ENCODE assay signal across 8 cellular contexts in the genomic region with DNA sequence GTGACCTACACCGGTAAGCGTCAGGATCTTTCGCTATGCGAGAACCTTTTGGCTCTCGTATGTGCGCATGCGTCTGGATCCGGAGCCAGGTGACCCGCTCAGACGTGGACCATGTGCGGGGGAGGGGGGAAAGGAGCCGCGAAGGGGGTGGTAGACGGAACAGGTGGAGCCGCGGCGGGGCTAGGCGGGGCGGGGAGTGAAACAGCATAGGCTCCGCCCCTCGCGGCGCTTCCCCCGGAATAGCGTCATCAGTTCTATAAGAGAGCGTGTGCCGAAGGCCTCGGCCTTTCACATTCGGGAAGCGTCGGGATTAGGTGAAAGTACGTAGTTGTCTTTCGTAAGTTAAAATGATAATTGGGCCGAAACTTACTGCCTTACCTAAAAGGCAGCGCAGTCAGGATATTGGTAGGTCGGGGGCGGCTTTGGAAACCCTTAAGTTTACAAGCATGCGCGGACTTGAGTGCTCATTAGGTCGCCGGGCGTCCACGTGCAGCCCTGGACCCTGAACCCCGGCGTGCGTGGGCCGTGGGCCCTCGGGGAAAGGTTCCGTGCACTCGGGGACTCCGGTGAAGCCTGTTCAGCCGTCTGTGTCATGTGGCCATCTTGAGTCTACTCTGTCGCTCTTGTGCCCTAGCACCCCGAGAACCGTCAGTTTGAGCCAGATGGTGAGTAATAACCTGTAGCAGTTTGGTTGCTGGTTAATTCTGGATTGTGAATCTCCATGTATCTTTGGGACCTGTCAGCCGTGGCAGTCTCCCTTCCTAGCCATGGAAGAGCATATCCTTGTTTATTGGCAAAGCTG.
DNase-seq lines count a peak whose midpoint lies in the region; ATAC-seq and TF ChIP-seq lines count a peak whose summit lies in the region.

No MANE protein-coding gene starts in this region.

- CTCF ChIA-PET in activated naive CD4-positive, alpha-beta T cell treated with anti-CD3 and anti-CD28 coated beads for 36 hours (lab: Charles Lee): interaction anchor here (0.6 kb wide), 1 partner anchor 61 kb away, joined by 3 read pairs; no protein-coding TSS in a partner anchor

- intact Hi-C loops in activated naive CD4-positive, alpha-beta T cell treated with anti-CD3 and anti-CD28 coated beads for 36 hours (cut with micrococcal nuclease): loop anchor here (1.0 to 5.0 kb wide), 7 partner anchors 13 to 1022 kb away; a partner anchor contains a TSS

- WGBS in gastroesophageal sphincter (ENCODE audit: low coverage in 1 of 2), 2 donors: 0% methylated on average over 6 to 16 of the region's 56 CpGs

- H3K27ac ChIP-seq in SJSA1 (peak overlapping the region; percentile 65), gastroesophageal sphincter (peak overlapping the region; percentile 86 to 91 (median 90)), neutrophil (peak overlapping the region; percentile 79)

- peak overlapping the region; percentile 98 for H3K27ac Mint-ChIP-seq in activated naive CD4-positive, alpha-beta T cell treated with anti-CD3 and anti-CD28 coated beads for 36 hours

- H3K4me3 Mint-ChIP-seq in activated naive CD4-positive, alpha-beta T cell treated with anti-CD3 and anti-CD28 coated beads for 36 hours: peak overlapping the region; percentile 87

- no peaks in the 10 kb centered on the region for H3K9me3 Mint-ChIP-seq in activated naive CD4-positive, alpha-beta T cell treated with anti-CD3 and anti-CD28 coated beads for 36 hours

- H3K36me3 ChIP-seq in SJSA1 (peaks cover 30% of the 10 kb centered on the region), gastroesophageal sphincter (peaks cover 0 to 8% of the 10 kb centered on the region in 2 donors), neutrophil (no peaks in the 10 kb centered on the region)

- H3K4me1 Mint-ChIP-seq in activated naive CD4-positive, alpha-beta T cell treated with anti-CD3 and anti-CD28 coated beads for 36 hours (ENCODE audit: low read depth): peaks cover 24% of the 10 kb centered on the region

- peaks cover 24% of the 10 kb centered on the region for H3K4me1 ChIP-seq in SJSA1 (replicated peaks)
- H3K4me1 ChIP-seq in gastroesophageal sphincter: peaks cover 0 to 32% (median 0%) of the 10 kb centered on the region in 3 donors
- peaks cover 20 to 34% of the 10 kb centered on the region in 2 experiments for H3K4me1 ChIP-seq in neutrophil (ENCODE audit: control insufficient read depth in 1 of 2, insufficient read depth in 1 of 2, low read depth in 1 of 2, low read length in 1 of 2)

- peaks cover 36% of the 10 kb centered on the region for H3K36me3 Mint-ChIP-seq in activated naive CD4-positive, alpha-beta T cell treated with anti-CD3 and anti-CD28 coated beads for 36 hours (ENCODE audit: low read depth)

- no peaks in the 10 kb centered on the region for H3K27me3 Mint-ChIP-seq in activated naive CD4-positive, alpha-beta T cell treated with anti-CD3 and anti-CD28 coated beads for 36 hours (ENCODE audit: low read depth)

- peak; percentile 78 to 90 for TF ChIP-seq POLR2A in gastroesophageal sphincter (IDR thresholded peaks at IDR 0.05)

- TF ChIP-seq CTCF in HFF-Myc (IDR thresholded peaks at IDR 0.05; ENCODE audit: low read depth, low read length, missing control alignments) (no peak), gastroesophageal sphincter (IDR thresholded peaks at IDR 0.05) (no peak), neutrophil (IDR thresholded peaks at IDR 0.05) (peak; percentile 11)

- peak; percentile 98 for ATAC-seq in gastroesophageal sphincter

- no peak for TF ChIP-seq EP300 in gastroesophageal sphincter (IDR thresholded peaks at IDR 0.05)

- DNase-seq in GM04503 (ENCODE audit: low read depth) (peak; percentile 50), HFF-Myc (ENCODE audit: extremely low read depth, low read depth) (peak; percentile 74), MV-4-11 (lab: John Stamatoyannopoulos, UW) (peak; percentile 87), SJSA1 (ENCODE audit: low read depth in 1 of 2, low spot score in 2 of 2) (peak; percentile 78 to 91), superior temporal gyrus (ENCODE audit: extremely low spot score) (peak; percentile 93)
- DNase-seq in activated naive CD4-positive, alpha-beta T cell treated with anti-CD3 and anti-CD28 coated beads for 36 hours: peak; percentile 99

- no peaks in the 10 kb centered on the region for H3K9me3 ChIP-seq in SJSA1 (replicated peaks)
- no peaks in the 10 kb centered on the region for H3K9me3 ChIP-seq in gastroesophageal sphincter
- no peaks in the 10 kb centered on the region for H3K9me3 ChIP-seq in neutrophil

- H3K27me3 ChIP-seq in SJSA1 (replicated peaks) (no peaks in the 10 kb centered on the region), gastroesophageal sphincter (no peaks in the 10 kb centered on the region), neutrophil (no peaks in the 10 kb centered on the region)

- H3K4me3 ChIP-seq in HFF-Myc (replicated peaks; ENCODE audit: low read depth, low read length) (peak overlapping the region; percentile 92), SJSA1 (peak overlapping the region; percentile 58), gastroesophageal sphincter (peak overlapping the region; percentile 67 to 82), neutrophil (ENCODE audit: low read depth in 1 of 2, low read length in 1 of 2) (peak overlapping the region; percentile 67 to 84)

Comparison
In these comparisons a context has a peak if more than half of its experiments do, and no peak if none do; other contexts are left out.
1. Peak in every context shown above with its lines: DNase-seq, ATAC-seq, H3K4me3 ChIP-seq and H3K27ac ChIP-seq.